Comparison of ENCODE assay signal across 9 cellular contexts in the genomic region with DNA sequence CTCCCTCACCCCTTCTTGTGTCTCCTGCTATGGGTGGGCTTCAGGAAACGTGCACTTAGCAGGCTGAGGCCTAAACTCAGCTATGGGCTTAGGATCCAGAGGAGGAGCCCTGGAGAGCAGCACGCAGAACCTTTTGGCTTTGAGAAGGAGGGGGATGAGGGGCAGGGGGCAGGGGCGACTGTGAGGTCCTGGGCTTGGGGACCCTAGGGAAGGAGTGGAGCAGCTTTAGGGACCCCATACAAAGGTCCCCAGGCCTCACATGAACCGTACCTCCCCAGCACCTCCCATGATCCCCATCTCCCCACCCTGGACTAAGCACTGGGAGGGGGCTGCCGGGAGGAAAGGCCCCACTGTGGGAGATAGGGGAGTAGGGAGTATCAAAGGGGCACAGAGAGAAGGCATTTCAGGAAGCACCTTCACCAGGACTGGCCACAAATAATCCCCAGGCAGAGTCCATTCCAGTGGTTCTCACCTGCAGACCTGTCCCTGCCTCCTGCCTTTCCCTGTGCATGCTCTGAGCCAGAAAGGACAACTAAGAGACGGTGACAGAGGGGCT.
DNase-seq lines count a peak whose midpoint lies in the region; ATAC-seq and TF ChIP-seq lines count a peak whose summit lies in the region.
"Had no signal": no experiment of that assay in that cellular context is flagged by ENCODE, and none has a peak within 500 bp of the region (broad histone marks: within the 10 kb centered on the region; RNA-seq: fewer than 3 reads in every experiment).

No MANE protein-coding gene starts in this region.

- no peaks in the 10 kb centered on the region for H3K79me2 ChIP-seq in Loucy (ENCODE audit: insufficient read depth, low read length)

- no peak for ATAC-seq in CD4-positive, alpha-beta T cell (ENCODE audit: poor library complexity)
- ATAC-seq in natural killer cell = no peak

- peak overlapping the region; percentile 98 for H3K27ac Mint-ChIP-seq in CD4-positive, alpha-beta T cell
- peak overlapping the region; percentile 87 to 94 for H3K27ac Mint-ChIP-seq in natural killer cell

- no peaks in the 10 kb centered on the region for H3K9me3 ChIP-seq in CD4-positive, alpha-beta T cell (ENCODE audit: control insufficient read depth, low read length)
- H3K9me3 ChIP-seq in Loucy (ENCODE audit: insufficient read depth, low read depth, low read length) = no peaks in the 10 kb centered on the region

- H4K20me1 ChIP-seq in Loucy (ENCODE audit: insufficient read depth, low read length, poor library complexity, severe bottlenecking) = no peaks in the 10 kb centered on the region

- H2AFZ ChIP-seq in Loucy (ENCODE audit: low read length) = peak overlapping the region; percentile 60; the same call in 1 of the 2 replicates

- intact Hi-C loops in CD4-positive, alpha-beta T cell (cut with DNase I, micrococcal nuclease) = loop anchor here (2.0 to 5.0 kb wide), 3 partner anchors 38 to 173 kb away; no protein-coding TSS in a partner anchor
- intact Hi-C loops in natural killer cell (cut with micrococcal nuclease) = loop anchor here (5.0 to 10.0 kb wide), 4 partner anchors 50 to 223 kb away; a partner anchor contains a TSS

- H3K27me3 Mint-ChIP-seq in CD4-positive, alpha-beta T cell = no peaks in the 10 kb centered on the region
- H3K27me3 Mint-ChIP-seq in natural killer cell (ENCODE audit: low read depth in 2 of 2) = no peaks in the 10 kb centered on the region

- no peaks in the 10 kb centered on the region for H3K9me3 Mint-ChIP-seq in CD4-positive, alpha-beta T cell
- H3K9me3 Mint-ChIP-seq in natural killer cell = no peaks in the 10 kb centered on the region

- no peaks in the 10 kb centered on the region for H3K9me2 ChIP-seq in Loucy (replicated peaks; ENCODE audit: low read depth, low read length)

- H3K4me3 ChIP-seq in Loucy (ENCODE audit: low read length, poor library complexity, severe bottlenecking) = no peak overlapping the region
- H3K4me3 ChIP-seq: cardiac muscle cell had no signal

- in situ Hi-C loops in KBM-7 (cut with MboI; ENCODE audit: low pct_unique_long_range_greater_than_20kb, low sequenced_read_pairs) = no loop called here

- H3K4me2 ChIP-seq in Loucy (ENCODE audit: low read depth, low read length, poor library complexity, severe bottlenecking) = no peak overlapping the region

- POLR2A ChIA-PET in CD4-positive, alpha-beta T cell (lab: Charles Lee) = interaction anchor here (0.8 to 11.2 kb wide), 24 partner anchors 10 to 224 kb away, joined by 3 to 234 read pairs (median 8); a partner anchor contains a TSS

- H3K27me3 ChIP-seq in CD4-positive, alpha-beta T cell (ENCODE audit: control insufficient read depth, insufficient read depth, low read length) = no peaks in the 10 kb centered on the region
- H3K27me3 ChIP-seq in Loucy (ENCODE audit: insufficient read depth, low read length, poor library complexity, severe bottlenecking) = no peaks in the 10 kb centered on the region
- H3K27me3 ChIP-seq: cardiac muscle cell had no signal

- no peaks in the 10 kb centered on the region for H3K36me3 Mint-ChIP-seq in CD4-positive, alpha-beta T cell (ENCODE audit: low read depth)
- no peaks in the 10 kb centered on the region for H3K36me3 Mint-ChIP-seq in natural killer cell

- H3K4me1 Mint-ChIP-seq in CD4-positive, alpha-beta T cell (ENCODE audit: low read depth) = peaks cover 90% of the 10 kb centered on the region
- peaks cover 58 to 73% of the 10 kb centered on the region in 2 donors for H3K4me1 Mint-ChIP-seq in natural killer cell

- no peak for TF ChIP-seq CTCF in CD4-positive, alpha-beta T cell (IDR thresholded peaks at IDR 0.05)
- TF ChIP-seq CTCF in Loucy (conservative IDR thresholded peaks at IDR 0.05; ENCODE audit: low read length) (no peak), natural killer cell (IDR thresholded peaks at IDR 0.05) (no peak)

- no peak for DNase-seq in CD4-positive, alpha-beta T cell
- DNase-seq in caudate nucleus (lab: John Stamatoyannopoulos, UW) (no peak), natural killer cell (no peak), NCI-H2107 (lab: John Stamatoyannopoulos, UW) (no peak), inferior parietal cortex (ENCODE audit: extremely low spot score) (no peak), T1000 (lab: John Stamatoyannopoulos, UW) (no peak), KBM-7 (no peak)

- no peaks in the 10 kb centered on the region for H3K36me3 ChIP-seq in Loucy (ENCODE audit: insufficient read depth, low read length)
- H3K36me3 ChIP-seq: cardiac muscle cell had no signal

- H3K4me3 Mint-ChIP-seq in CD4-positive, alpha-beta T cell = peak overlapping the region; percentile 72
- H3K4me3 Mint-ChIP-seq in natural killer cell = peak overlapping the region; percentile 58

- H3K9ac ChIP-seq in Loucy (ENCODE audit: low read depth, low read length, poor library complexity, severe bottlenecking) = peak overlapping the region; percentile 7

- CTCF ChIA-PET in CD4-positive, alpha-beta T cell (lab: Charles Lee) = interaction anchor here (1.1 to 5.0 kb wide), 4 partner anchors 11 to 62 kb away, joined by 3 to 18 read pairs (median 6); a partner anchor contains a TSS

- H3K4me1 ChIP-seq in Loucy (ENCODE audit: insufficient read depth, low read length, poor library complexity, severe bottlenecking) = peaks cover 38% of the 10 kb centered on the region

- peak overlapping the region; percentile 79 for H3K27ac ChIP-seq in CD4-positive, alpha-beta T cell (ENCODE audit: low read depth, low read length)
- peak overlapping the region; percentile 50 for H3K27ac ChIP-seq in caudate nucleus (ENCODE audit: low read depth, low read length)
- H3K27ac ChIP-seq: cardiac muscle cell had no signal

- H3F3A ChIP-seq in Loucy (ENCODE audit: low read depth) = no peaks in the 10 kb centered on the region
